ENCODE assay signal across 1 cellular context in the genomic region with DNA sequence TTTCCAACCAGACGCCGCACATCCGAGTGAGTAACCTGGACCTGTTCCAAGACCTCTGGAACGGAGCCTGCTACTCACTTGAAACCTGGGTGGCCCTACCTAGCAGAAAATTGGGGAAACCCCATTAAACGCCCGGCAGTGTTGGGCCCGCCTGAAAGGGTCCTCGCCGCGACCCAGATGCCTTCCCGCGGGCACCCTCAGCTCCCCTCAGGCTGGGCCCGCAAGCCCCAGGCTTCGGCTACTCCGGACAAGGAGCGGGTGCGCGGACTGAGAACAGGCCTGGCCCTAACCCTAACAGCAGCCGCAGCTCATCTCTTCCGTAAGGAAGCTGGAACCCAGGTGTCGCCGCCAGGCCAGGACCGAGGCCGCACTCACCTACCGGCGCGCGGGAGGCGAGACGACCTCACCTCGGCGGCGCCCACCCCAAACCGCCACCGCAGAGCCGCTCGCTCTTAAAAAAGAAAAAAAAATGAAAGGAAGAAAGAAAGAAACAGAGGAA.
TF ChIP-seq lines count a peak whose summit lies in the region.

No MANE protein-coding gene starts in this region.

TF ChIP-seq in IMR-90, 13 proteins besides CTCF, POLR2A, EP300 and RAD21:
- TF ChIP-seq BHLHE40 (IDR thresholded peaks at IDR 0.05; ENCODE audit: low read depth, low read length) = no peak
- TF ChIP-seq RFX5 (IDR thresholded peaks at IDR 0.05; ENCODE audit: low read depth, low read length) = no peak
- TF ChIP-seq CHD1 (IDR thresholded peaks at IDR 0.05; ENCODE audit: low read depth, low read length) = no peak
- no peak for TF ChIP-seq CEBPB (IDR thresholded peaks at IDR 0.05; ENCODE audit: low read depth, low read length)
- TF ChIP-seq FOS (IDR thresholded peaks at IDR 0.05; ENCODE audit: low read depth, low read length) = no peak
- TF ChIP-seq MXI1 (IDR thresholded peaks at IDR 0.05; ENCODE audit: borderline replicate concordance, low read depth, low read length) = 0 out of 2 replicates have a peak, but pooled peaks have one; percentile 25
- no peak for TF ChIP-seq NFE2L2 (IDR thresholded peaks at IDR 0.05; ENCODE audit: low read depth, low read length)
- no peak for TF ChIP-seq MAZ (IDR thresholded peaks at IDR 0.05; ENCODE audit: borderline replicate concordance, low read depth, low read length)
